In genomic region chr1:32946413-32946812, GRCh38 we compare ENCODE assay signal across 21 cellular contexts. TPM values are rescaled to one million over a fixed set of nuclear protein-coding genes. Genes with fewer than 3 reads are reported as not detected.
"Had no signal": no experiment of that assay in that cellular context is flagged by ENCODE, and none has a peak within 500 bp of the region (broad histone marks: within the 10 kb centered on the region; RNA-seq: fewer than 3 reads in every experiment).

No MANE protein-coding gene starts in this region.

- DNase-seq: activated CD4-positive, alpha-beta T cell treated with anti-CD3 and anti-CD28 coated beads, Interleukin-2, amount 10 ng/mL, durations not matched to agents 7 days and 5 days; activated CD8-positive, alpha-beta memory T cell treated with anti-CD3 and anti-CD28 coated beads, Interleukin-2, amount 50 U/mL, for 4 hours; activated effector memory CD4-positive, alpha-beta T cell treated with anti-CD3 and anti-CD28 coated beads, Interleukin-2, amount 50 U/mL, for 16 hours; activated T-cell treated with anti-CD3 and anti-CD28 coated beads, Interleukin-2, amount 50 U/mL, for 4 hours; body of pancreas; caudate nucleus; heart left ventricle; immature natural killer cell; kidney glomerular epithelial cell; lower lobe of right lung; sigmoid colon; stimulated activated CD4-positive, alpha-beta T cell treated with anti-CD3 and anti-CD28 coated beads, Interleukin-4, amount 100 ng/mL, for 4 hours; stimulated activated naive B cell treated with anti-CD40 and anti-IgM and Interleukin-4, amounts not matched to agents 10 μg/mL and 1 μg/mL and 100 μg/mL, for 72 hours; T-helper 1 cell; thyroid gland had no signal

- H3K4me3 ChIP-seq: body of pancreas, gastroesophageal sphincter, heart left ventricle, lower lobe of right lung, sigmoid colon, thyroid gland had no signal

- H3K27ac Mint-ChIP-seq: activated CD4-positive, alpha-beta T cell treated with anti-CD3 and anti-CD28 coated beads, Interleukin-2, amount 10 ng/mL, durations not matched to agents 7 days and 5 days; activated naive CD4-positive, alpha-beta T cell treated with anti-CD3 and anti-CD28 coated beads, Interleukin-2, amount 50 U/mL, for 24 hours; immature natural killer cell; nephron; stimulated activated naive B cell treated with anti-CD40 and anti-IgM and Interleukin-4, amounts not matched to agents 10 μg/mL and 1 μg/mL and 100 μg/mL, for 72 hours had no signal

- H3K9me3 Mint-ChIP-seq: activated CD4-positive, alpha-beta T cell treated with anti-CD3 and anti-CD28 coated beads, Interleukin-2, amount 10 ng/mL, durations not matched to agents 7 days and 5 days; activated naive CD4-positive, alpha-beta T cell treated with anti-CD3 and anti-CD28 coated beads, Interleukin-2, amount 50 U/mL, for 24 hours; activated T-cell treated with anti-CD3 and anti-CD28 coated beads, Interleukin-2, amount 50 U/mL, for 4 hours; immature natural killer cell; nephron; stimulated activated naive B cell treated with anti-CD40 and anti-IgM and Interleukin-4, amounts not matched to agents 10 μg/mL and 1 μg/mL and 100 μg/mL, for 72 hours had no signal

- H3K27me3 Mint-ChIP-seq: activated CD4-positive, alpha-beta T cell treated with anti-CD3 and anti-CD28 coated beads, Interleukin-2, amount 10 ng/mL, durations not matched to agents 7 days and 5 days; activated naive CD4-positive, alpha-beta T cell treated with anti-CD3 and anti-CD28 coated beads, Interleukin-2, amount 50 U/mL, for 24 hours; stimulated activated naive B cell treated with anti-CD40 and anti-IgM and Interleukin-4, amounts not matched to agents 10 μg/mL and 1 μg/mL and 100 μg/mL, for 72 hours had no signal

- H3K4me3 Mint-ChIP-seq: activated CD4-positive, alpha-beta T cell treated with anti-CD3 and anti-CD28 coated beads, Interleukin-2, amount 10 ng/mL, durations not matched to agents 7 days and 5 days; activated naive CD4-positive, alpha-beta T cell treated with anti-CD3 and anti-CD28 coated beads, Interleukin-2, amount 50 U/mL, for 24 hours; activated T-cell treated with anti-CD3 and anti-CD28 coated beads, Interleukin-2, amount 50 U/mL, for 4 hours; immature natural killer cell; nephron; stimulated activated naive B cell treated with anti-CD40 and anti-IgM and Interleukin-4, amounts not matched to agents 10 μg/mL and 1 μg/mL and 100 μg/mL, for 72 hours had no signal

- H3K9me3 ChIP-seq: body of pancreas, gastroesophageal sphincter, heart left ventricle, lower lobe of right lung, sigmoid colon, thyroid gland had no signal

- FAIRE-seq: colon, endometrium had no signal

- ATAC-seq: activated T-cell treated with anti-CD3 and anti-CD28 coated beads, Interleukin-2, amount 50 U/mL, for 4 hours; body of pancreas; esophagus mucosa; gastroesophageal sphincter; heart left ventricle; lower lobe of right lung; stimulated activated naive B cell treated with anti-CD40 and anti-IgM and Interleukin-4, amounts not matched to agents 10 μg/mL and 1 μg/mL and 100 μg/mL, for 72 hours had no signal

- H3K27me3 ChIP-seq: body of pancreas, gastroesophageal sphincter, heart left ventricle, sigmoid colon, thyroid gland had no signal

- H3K27ac ChIP-seq: gastroesophageal sphincter, heart left ventricle, lower lobe of right lung, thyroid gland had no signal

RNA-seq across cellular contexts. Expression of gene TMEM54, which starts 45.2 kb away (rescaled TPM):
- total RNA-seq: activated CD4-positive, alpha-beta T cell treated with anti-CD3 and anti-CD28 coated beads, Interleukin-2, amount 10 ng/mL, durations not matched to agents 7 days and 5 days had no signal
- polyA plus RNA-seq: immature natural killer cell had no signal
